Comparison of ENCODE assay signal across 20 cellular contexts in the genomic region with DNA sequence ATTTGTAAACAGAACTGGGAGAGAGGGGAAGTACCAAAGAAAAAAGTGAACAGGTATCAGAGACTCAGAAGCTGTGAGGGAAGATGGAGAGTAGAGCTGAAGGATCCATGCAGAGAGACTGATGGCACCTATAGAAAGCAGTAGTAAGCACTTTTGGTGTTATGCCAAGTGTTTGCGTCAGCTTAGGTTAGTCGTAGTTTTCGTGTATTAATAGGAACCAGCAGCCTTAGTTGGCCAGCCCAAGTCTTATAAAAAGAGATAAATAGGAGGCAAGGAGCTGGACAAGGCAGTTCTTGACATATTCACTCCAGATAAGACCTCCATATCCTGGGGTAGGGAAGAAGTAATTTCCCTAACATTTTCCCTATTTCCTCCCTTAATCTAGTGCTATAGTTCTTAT.
"Had no signal": no experiment of that assay in that cellular context is flagged by ENCODE, and none has a peak within 500 bp of the region (broad histone marks: within the 10 kb centered on the region; RNA-seq: fewer than 3 reads in every experiment).

No MANE protein-coding gene starts in this region.

- H3K9me3 ChIP-seq: ovary, prostate gland had no signal

- H3K36me3 ChIP-seq: adrenal gland, heart right ventricle, ovary, prostate gland, right atrium auricular region, tibial nerve had no signal

- H3K27ac ChIP-seq: adrenal gland, heart right ventricle, ovary, prostate gland had no signal

- DNase-seq: activated CD4-positive, alpha-beta T cell treated with anti-CD3 and anti-CD28 coated beads, Interleukin-2, amount 50 U/mL, for 1 hour; activated T-cell treated with anti-CD3 and anti-CD28 coated beads, Interleukin-2, amount 50 U/mL, for 1 hour; adrenal gland; effector CD8-positive, alpha-beta T cell; heart right ventricle; islet precursor cell; left cardiac atrium; midbrain; natural killer cell; ovary; stimulated activated CD4-positive, alpha-beta T cell treated with anti-CD3 and anti-CD28 coated beads, Interleukin-12 subunit alpha, Interleukin-12 subunit beta, amount 100 ng/mL, for 4 hours; stimulated activated CD4-positive, alpha-beta T cell treated with anti-CD3 and anti-CD28 coated beads, Interleukin-4, amount 100 ng/mL, for 4 hours; stimulated activated naive CD8-positive, alpha-beta T cell treated with anti-CD3 and anti-CD28 coated beads, Interleukin-15, Interleukin-2, amounts not matched to agents 100 U/mL and 50 U/mL, for 24 hours; SW 1271; T-helper 2 cell had no signal

- H3K27me3 ChIP-seq: adrenal gland, heart right ventricle, ovary, right atrium auricular region, tibial nerve had no signal

- H3K4me1 ChIP-seq: adrenal gland, prostate gland, right atrium auricular region had no signal

- H3K4me3 ChIP-seq: adrenal gland, heart right ventricle, ovary, prostate gland, right atrium auricular region, tibial nerve had no signal

- ATAC-seq: activated CD4-positive, CD25-positive, alpha-beta regulatory T cell treated with anti-CD3 and anti-CD28 coated beads, Interleukin-2, amount 50 U/mL, for 24 hours; esophagus mucosa; heart right ventricle; natural killer cell; stimulated activated naive CD8-positive, alpha-beta T cell treated with anti-CD3 and anti-CD28 coated beads, Interleukin-15, Interleukin-2, amounts not matched to agents 100 U/mL and 50 U/mL, for 24 hours had no signal
